In the genomic region with DNA sequence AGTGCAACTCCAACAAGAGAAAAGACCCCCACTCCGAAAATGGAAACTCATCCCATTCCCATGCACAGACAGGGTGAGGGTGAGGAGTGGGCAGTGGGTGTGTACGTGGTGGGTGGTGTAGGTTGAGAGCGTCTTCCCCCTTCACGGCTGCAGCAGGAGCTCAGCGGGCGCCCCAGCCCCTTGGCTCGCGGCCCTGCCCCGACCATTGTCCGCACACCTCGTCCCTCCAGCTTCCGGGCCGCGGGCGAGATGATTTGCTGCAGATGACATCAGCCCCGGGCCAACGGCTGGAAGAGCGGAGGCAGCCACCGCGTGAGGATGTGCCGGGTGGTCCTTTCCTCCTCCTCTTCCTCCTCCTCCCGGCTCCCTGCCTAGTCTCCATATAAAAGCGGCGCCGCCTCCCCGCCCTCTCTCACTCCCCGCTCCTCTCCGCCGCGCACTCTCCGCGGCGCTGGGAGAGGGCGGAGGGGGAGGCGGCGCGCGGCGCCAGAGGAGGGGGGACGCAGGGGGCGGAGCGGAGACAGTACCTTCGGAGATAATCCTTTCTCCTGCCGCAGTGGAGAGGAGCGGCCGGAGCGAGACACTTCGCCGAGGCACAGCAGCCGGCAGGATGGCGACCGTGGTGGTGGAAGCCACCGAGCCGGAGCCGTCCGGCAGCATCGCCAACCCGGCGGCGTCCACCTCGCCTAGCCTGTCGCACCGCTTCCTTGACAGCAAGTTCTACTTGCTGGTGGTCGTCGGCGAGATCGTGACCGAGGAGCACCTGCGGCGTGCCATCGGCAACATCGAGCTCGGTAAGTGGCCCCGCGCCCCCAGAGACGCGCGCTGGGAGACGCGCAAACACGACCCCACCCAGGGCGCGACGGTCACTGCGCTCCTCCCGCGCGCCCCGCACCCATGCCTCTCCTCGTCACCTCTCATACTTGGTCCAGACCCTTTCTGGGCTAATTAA, we compare ENCODE assay signal across 8 cellular contexts. TPM values are rescaled to one million over a fixed set of nuclear protein-coding genes. Genes with fewer than 3 reads are reported as not detected.
DNase-seq lines count a peak whose midpoint lies in the region; ATAC-seq and TF ChIP-seq lines count a peak whose summit lies in the region.

TSS of gene MAP1B (plus strand) at position 554 of the 952 bp plus-strand sequence. CDS start at position 611, 57 bp downstream.

- H3K9me3 Mint-ChIP-seq in activated CD4-positive, alpha-beta T cell treated with anti-CD3 and anti-CD28 coated beads, Interleukin-2, amount 10 ng/mL, durations not matched to agents 24 days and 14 days: peaks cover 6% of the 10 kb centered on the region
- H3K9me3 Mint-ChIP-seq in activated B cell treated with CpG ODN at 0.5 μM for 24 hours (no peaks in the 10 kb centered on the region), naive B cell (peaks cover 0 to 6% (median under 1%) of the 10 kb centered on the region in 7 donors)

- POLR2A ChIA-PET in activated B cell treated with CpG ODN at 0.5 μM for 24 hours (lab: Charles Lee): no interaction called here

- 1 to 2% methylated on average over 66 to 90 of the region's 90 CpGs for WGBS in aorta, 2 donors

- H3K4me1 ChIP-seq in aorta (ENCODE audit: control insufficient read depth in 1 of 2, insufficient read depth in 2 of 2, low read length in 2 of 2): no peaks in the 10 kb centered on the region

- H3K4me3 Mint-ChIP-seq in activated CD4-positive, alpha-beta T cell treated with anti-CD3 and anti-CD28 coated beads, Interleukin-2, amount 10 ng/mL, durations not matched to agents 24 days and 14 days: peak within 1 kb of the TSS; percentile 41
- peak within 1 kb of the TSS; percentile 50 for H3K4me3 Mint-ChIP-seq in activated B cell treated with CpG ODN at 0.5 μM for 24 hours
- H3K4me3 Mint-ChIP-seq in naive B cell: peak within 1 kb of the TSS; percentile 42 to 86 (median 70)

- TF ChIP-seq CTCF in activated B cell treated with CpG ODN at 0.5 μM for 24 hours (IDR thresholded peaks at IDR 0.05): no peak

- H3K9me3 ChIP-seq in aorta (ENCODE audit: control insufficient read depth, low read length): no peaks in the 10 kb centered on the region

- H3K27me3 Mint-ChIP-seq in activated CD4-positive, alpha-beta T cell treated with anti-CD3 and anti-CD28 coated beads, Interleukin-2, amount 10 ng/mL, durations not matched to agents 24 days and 14 days: peaks cover 57% of the 10 kb centered on the region
- H3K27me3 Mint-ChIP-seq in activated B cell treated with CpG ODN at 0.5 μM for 24 hours (peaks cover 47% of the 10 kb centered on the region), naive B cell (peaks cover 29 to 63% (median 54%) of the 10 kb centered on the region in 3 donors)

- ATAC-seq in activated B cell treated with CpG ODN at 0.5 μM for 24 hours (ENCODE audit: low read depth): no peak
- ATAC-seq in naive B cell (ENCODE audit: low read depth in 2 of 2): no peak
- ATAC-seq in aorta (ENCODE audit: low FRiP score): peak; percentile 81
- no peak for ATAC-seq in HG02798 (IDR thresholded peaks at IDR 0.05; ENCODE audit: poor library complexity, unreplicated experiment)

- no peaks in the 10 kb centered on the region for H3K36me3 ChIP-seq in aorta (ENCODE audit: control insufficient read depth in 1 of 2, insufficient read depth in 2 of 2, low read length in 1 of 2)

- CTCF ChIA-PET in activated B cell treated with CpG ODN at 0.5 μM for 24 hours (lab: Charles Lee): no interaction called here

- H3K36me3 Mint-ChIP-seq in activated CD4-positive, alpha-beta T cell treated with anti-CD3 and anti-CD28 coated beads, Interleukin-2, amount 10 ng/mL, durations not matched to agents 24 days and 14 days (ENCODE audit: low read depth): no peaks in the 10 kb centered on the region
- no peaks in the 10 kb centered on the region for H3K36me3 Mint-ChIP-seq in activated B cell treated with CpG ODN at 0.5 μM for 24 hours (ENCODE audit: low read depth)
- peaks cover 0 to 7% of the 10 kb centered on the region in 2 donors for H3K36me3 Mint-ChIP-seq in naive B cell

- no peak for DNase-seq in activated CD4-positive, alpha-beta T cell treated with anti-CD3 and anti-CD28 coated beads, Interleukin-2, amount 10 ng/mL, durations not matched to agents 24 days and 14 days
- no peak for DNase-seq in activated CD4-positive, alpha-beta T cell treated with anti-CD3 and anti-CD28 coated beads for 4 hours
- DNase-seq in NCI-H1694 (lab: John Stamatoyannopoulos, UW): peak; percentile 85
- no peak for DNase-seq in activated B cell treated with CpG ODN at 0.5 μM for 24 hours
- DNase-seq in foreskin melanocyte: peak; percentile 23
- no peak for DNase-seq in naive B cell
- peak; percentile 76 to 87 for DNase-seq in aorta

- H3K27ac ChIP-seq in aorta (ENCODE audit: low read depth in 1 of 2, low read length in 2 of 2): peak within 1 kb of the TSS; percentile 93 to 96

- H3K27ac Mint-ChIP-seq in activated CD4-positive, alpha-beta T cell treated with anti-CD3 and anti-CD28 coated beads, Interleukin-2, amount 10 ng/mL, durations not matched to agents 24 days and 14 days: no peak within 1 kb of the TSS
- H3K27ac Mint-ChIP-seq in activated B cell treated with CpG ODN at 0.5 μM for 24 hours (no peak within 1 kb of the TSS), naive B cell (no peak within 1 kb of the TSS)

- no peaks in the 10 kb centered on the region for H3K27me3 ChIP-seq in aorta (ENCODE audit: control insufficient read depth in 1 of 2, insufficient read depth in 2 of 2, low read length in 1 of 2)

- intact Hi-C loops in activated CD4-positive, alpha-beta T cell treated with anti-CD3 and anti-CD28 coated beads, Interleukin-2, amount 10 ng/mL, durations not matched to agents 24 days and 14 days (cut with micrococcal nuclease): no loop called here
- intact Hi-C loops in activated B cell treated with CpG ODN at 0.5 μM for 24 hours (cut with micrococcal nuclease): no loop called here
- intact Hi-C loops in aorta (cut with DNase I): loop anchor here (2.0 to 5.0 kb wide), 4 partner anchors 175 to 325 kb away; no protein-coding TSS in a partner anchor

- H3K4me3 ChIP-seq in aorta (ENCODE audit: low read length in 2 of 2): peak within 1 kb of the TSS; percentile 88 to 96

- peaks cover 4% of the 10 kb centered on the region for H3K4me1 Mint-ChIP-seq in activated CD4-positive, alpha-beta T cell treated with anti-CD3 and anti-CD28 coated beads, Interleukin-2, amount 10 ng/mL, durations not matched to agents 24 days and 14 days
- peaks cover 19% of the 10 kb centered on the region for H3K4me1 Mint-ChIP-seq in activated B cell treated with CpG ODN at 0.5 μM for 24 hours
- H3K4me1 Mint-ChIP-seq in naive B cell: peaks cover 8 to 21% (median 13%) of the 10 kb centered on the region in 3 donors

RNA-seq across cellular contexts. Expression of gene MAP1B, which starts in this region (rescaled TPM):
- 0.02 and 0.09 TPM in 2 replicates for total RNA-seq in activated CD4-positive, alpha-beta T cell treated with anti-CD3 and anti-CD28 coated beads, Interleukin-2, amount 10 ng/mL, durations not matched to agents 24 days and 14 days
- 0.09 and 0.10 TPM in 2 replicates for total RNA-seq in activated B cell treated with CpG ODN at 0.5 μM for 24 hours
- under 1 TPM; 0.18 to 0.90 (median 0.35) TPM for polyA plus RNA-seq in naive B cell (ENCODE audit: low read depth in 6 of 6)
- total RNA-seq in aorta: 100 to 1,000 TPM; 382 to 754 TPM
- 10 to 100 TPM; 27.2 to 66.5 TPM for polyA plus RNA-seq in aorta

Comparison
In these comparisons a context has a peak if more than half of its experiments do, and no peak if none do; other contexts are left out.
1. RNA of gene MAP1B (total RNA-seq): 382 to 754 TPM in aorta; 0.02 to 0.09 TPM in activated CD4-positive, alpha-beta T cell treated with anti-CD3 and anti-CD28 coated beads, Interleukin-2, amount 10 ng/mL, durations not matched to agents 24 days and 14 days and 0.09 to 0.10 TPM in activated B cell treated with CpG ODN at 0.5 μM for 24 hours; every median in the first group is over 100 times any median in the second.
2. RNA of gene MAP1B (polyA plus RNA-seq): 27.2 to 66.5 TPM in aorta; 0.18 to 0.90 TPM in naive B cell; every median in the first group is over 10 times any median in the second.
3. DNase-seq: peak in NCI-H1694 (single experiment), foreskin melanocyte (single experiment) and aorta (2 of 2); none in activated CD4-positive, alpha-beta T cell treated with anti-CD3 and anti-CD28 coated beads, Interleukin-2, amount 10 ng/mL, durations not matched to agents 24 days and 14 days (single experiment), activated CD4-positive, alpha-beta T cell treated with anti-CD3 and anti-CD28 coated beads for 4 hours (0 of 2), activated B cell treated with CpG ODN at 0.5 μM for 24 hours (single experiment) and naive B cell (single experiment).
4. intact Hi-C loops: an anchor here in aorta (2.0 to 5.0 kb wide); none called in activated CD4-positive, alpha-beta T cell treated with anti-CD3 and anti-CD28 coated beads, Interleukin-2, amount 10 ng/mL, durations not matched to agents 24 days and 14 days and activated B cell treated with CpG ODN at 0.5 μM for 24 hours.
5. Peak in every context shown above with its lines, with median percentiles within 50 percentile points of each other: H3K4me3 Mint-ChIP-seq.